In genomic region chr12:71517145-71517846, GRCh38 we compare ENCODE assay signal across 24 cellular contexts.
"Had no signal": no experiment of that assay in that cellular context is flagged by ENCODE, and none has a peak within 500 bp of the region (broad histone marks: within the 10 kb centered on the region; RNA-seq: fewer than 3 reads in every experiment).

No MANE protein-coding gene starts in this region.

- H3K9me3 Mint-ChIP-seq: dendritic cell treated with granulocyte-macrophage colony-stimulating factor and Interleukin-4, amounts not matched to agents 40 ng/mL and 50 ng/mL, for 4 days had no signal

- H3K36me3 Mint-ChIP-seq: activated naive CD4-positive, alpha-beta T cell treated with anti-CD3 and anti-CD28 coated beads, Interleukin-2, amount 50 U/mL, for 24 hours; brain; natural killer cell had no signal

- DNase-seq: activated CD4-positive, alpha-beta T cell treated with anti-CD3 and anti-CD28 coated beads for 1 hour; activated CD4-positive, alpha-beta T cell treated with anti-CD3 and anti-CD28 coated beads, Interleukin-2, amount 50 U/mL, for 1 hour; activated CD8-positive, alpha-beta T cell treated with anti-CD3 and anti-CD28 coated beads, Interleukin-2, amount 10 ng/mL, durations not matched to agents 7 days and 5 days; activated gamma-delta T cell treated with Interleukin-2 at 50 U/mL for 16 hours; anterior cingulate cortex; effector CD4-positive, alpha-beta T cell; erythroblast; foreskin fibroblast; left ventricle myocardium superior; mammary epithelial cell; midbrain; natural killer cell; ovary; right cardiac atrium; stimulated activated CD4-positive, alpha-beta T cell treated with anti-CD3 and anti-CD28 coated beads, Interleukin-12 subunit alpha, Interleukin-12 subunit beta, amount 100 ng/mL, for 4 hours; stimulated activated CD4-positive, alpha-beta T cell treated with anti-CD3 and anti-CD28 coated beads, Interleukin-4, amount 100 ng/mL, for 4 hours; stimulated activated naive CD8-positive, alpha-beta T cell treated with anti-CD3 and anti-CD28 coated beads, Interleukin-15, Interleukin-2, amounts not matched to agents 100 U/mL and 50 U/mL, for 24 hours; T-helper 9 cell; upper lobe of left lung had no signal

- H3K4me3 ChIP-seq: ovary, prostate gland, upper lobe of left lung had no signal

- H3K4me3 Mint-ChIP-seq: activated CD8-positive, alpha-beta T cell treated with anti-CD3 and anti-CD28 coated beads, Interleukin-2, amount 10 ng/mL, durations not matched to agents 7 days and 5 days; activated naive CD4-positive, alpha-beta T cell treated with anti-CD3 and anti-CD28 coated beads, Interleukin-2, amount 50 U/mL, for 24 hours; brain; dendritic cell treated with granulocyte-macrophage colony-stimulating factor and Interleukin-4, amounts not matched to agents 40 ng/mL and 50 ng/mL, for 4 days; natural killer cell had no signal

- H3K27ac Mint-ChIP-seq: activated CD8-positive, alpha-beta T cell treated with anti-CD3 and anti-CD28 coated beads, Interleukin-2, amount 10 ng/mL, durations not matched to agents 7 days and 5 days; activated naive CD4-positive, alpha-beta T cell treated with anti-CD3 and anti-CD28 coated beads, Interleukin-2, amount 50 U/mL, for 24 hours; brain; dendritic cell treated with granulocyte-macrophage colony-stimulating factor and Interleukin-4, amounts not matched to agents 40 ng/mL and 50 ng/mL, for 4 days; natural killer cell had no signal

- ATAC-seq: activated CD8-positive, alpha-beta T cell treated with anti-CD3 and anti-CD28 coated beads, Interleukin-2, amount 10 ng/mL, durations not matched to agents 7 days and 5 days; left ventricle myocardium superior; natural killer cell; right cardiac atrium; stimulated activated naive CD8-positive, alpha-beta T cell treated with anti-CD3 and anti-CD28 coated beads, Interleukin-15, Interleukin-2, amounts not matched to agents 100 U/mL and 50 U/mL, for 24 hours had no signal

- H3K36me3 ChIP-seq: neutrophil, ovary, prostate gland, upper lobe of left lung had no signal

- H3K27me3 Mint-ChIP-seq: dendritic cell treated with granulocyte-macrophage colony-stimulating factor and Interleukin-4, amounts not matched to agents 40 ng/mL and 50 ng/mL, for 4 days had no signal

- H3K27me3 ChIP-seq: neutrophil, ovary, upper lobe of left lung had no signal

- H3K4me1 ChIP-seq: prostate gland, upper lobe of left lung had no signal

- H3K27ac ChIP-seq: neutrophil, ovary, prostate gland, upper lobe of left lung had no signal

- H3K9me3 ChIP-seq: neutrophil, ovary, prostate gland, upper lobe of left lung had no signal

- H3K4me1 Mint-ChIP-seq: activated naive CD4-positive, alpha-beta T cell treated with anti-CD3 and anti-CD28 coated beads, Interleukin-2, amount 50 U/mL, for 24 hours; brain; natural killer cell had no signal
